Comparison of ENCODE assay signal across 8 cellular contexts in the genomic region with DNA sequence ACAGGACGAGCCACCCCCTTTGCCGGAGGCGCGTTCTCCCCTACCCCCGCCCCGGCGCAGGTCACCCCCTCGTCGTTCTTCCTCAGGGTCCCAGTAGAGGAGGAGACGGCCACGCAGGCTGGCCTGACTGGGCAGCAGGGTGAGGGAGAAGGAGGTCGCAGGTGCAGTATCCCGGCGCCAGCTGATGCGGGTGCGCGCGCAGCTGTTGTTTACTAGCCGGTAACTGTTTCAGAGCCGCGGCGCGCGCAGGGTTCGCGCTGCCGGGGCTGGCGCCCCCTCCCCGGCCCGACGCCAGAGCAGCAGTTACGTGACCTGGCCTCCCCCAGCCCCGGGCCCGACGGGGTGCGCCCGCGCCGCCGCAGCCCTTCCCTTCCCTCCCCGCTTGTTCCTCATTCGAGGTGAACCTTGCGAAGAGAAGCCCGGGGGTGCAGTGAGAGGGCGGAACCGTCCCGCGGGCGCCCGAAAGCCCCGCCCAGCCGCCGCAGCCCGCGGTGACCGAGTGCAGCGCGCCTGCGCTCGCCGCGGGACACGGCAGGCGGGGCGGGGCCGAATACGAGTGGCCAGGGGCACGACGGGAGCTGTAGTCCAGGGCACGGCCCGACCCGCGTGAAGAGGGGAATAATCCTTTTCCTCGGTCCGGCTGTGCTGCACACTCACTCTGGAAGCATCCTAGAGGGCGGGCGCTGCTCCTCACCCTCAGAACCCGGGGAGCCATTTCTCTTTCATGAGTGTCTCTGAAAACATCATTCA. TPM values are rescaled to one million over a fixed set of nuclear protein-coding genes. Genes with fewer than 3 reads are reported as not detected.
DNase-seq lines count a peak whose midpoint lies in the region; ATAC-seq, FAIRE-seq and TF ChIP-seq lines count a peak whose summit lies in the region.

SLC12A6 (minus strand) TSS at position 225 of the 750 bp plus-strand sequence. CDS start 1,101 bp downstream, outside the sequence.

- peaks cover 30% of the 10 kb centered on the region for H3K36me3 ChIP-seq in HUES48 (ENCODE audit: control insufficient read depth, insufficient read depth, low read length)
- H3K36me3 ChIP-seq in OCI-LY3 (replicated peaks; ENCODE audit: low read depth, low read length), result peaks cover 21% of the 10 kb centered on the region
- H3K36me3 ChIP-seq in endothelial cell of umbilical vein (ENCODE audit: control insufficient read depth in 2 of 2, extremely low read depth in 1 of 2, insufficient read depth in 2 of 2, low read length in 2 of 2), result peaks cover 0 to 5% of the 10 kb centered on the region in 2 experiments

- H3K79me2 ChIP-seq in OCI-LY3 (ENCODE audit: low read length) (peaks cover 19% of the 10 kb centered on the region), endothelial cell of umbilical vein (ENCODE audit: control insufficient read depth, insufficient read depth, low read length) (peaks cover 20% of the 10 kb centered on the region)

- FAIRE-seq in endothelial cell of umbilical vein (lab: Jason Lieb, UNC), result no peak

- H3K4me2 ChIP-seq in OCI-LY3 (ENCODE audit: low read length), result peak within 1 kb of the TSS; percentile 91
- peak within 1 kb of the TSS; percentile 77 for H3K4me2 ChIP-seq in endothelial cell of umbilical vein (ENCODE audit: insufficient read depth, low read length)

- CTCF ChIA-PET in endothelial cell of umbilical vein (lab: Charles Lee), result interaction anchor here (0.6 to 2.2 kb wide), 11 partner anchors 9 to 228 kb away, joined by 3 to 10 read pairs (median 4); partner anchors contain the start of genes GOLGA8A, KATNBL1 and LPCAT4

- POLR2A ChIA-PET in endothelial cell of umbilical vein (lab: Charles Lee), result interaction anchor here (1.2 to 1.5 kb wide), 2 partner anchors 8 to 29 kb away, joined by 3 to 6 read pairs; partner anchors contain the start of gene LPCAT4

- H4K20me1 ChIP-seq in OCI-LY3 (ENCODE audit: insufficient read depth, low read length) (no peaks in the 10 kb centered on the region), endothelial cell of umbilical vein (replicated peaks; ENCODE audit: control insufficient read depth, extremely low read depth, insufficient read depth, low read length) (no peaks in the 10 kb centered on the region)

- DNase-seq in Caki2 (ENCODE audit: low read depth), result peak; percentile 83
- DNase-seq in activated T-cell treated with anti-CD3 and anti-CD28 coated beads for 1 hour (ENCODE audit: low read depth), result peak; percentile 86
- peak; percentile 92 for DNase-seq in endothelial cell of umbilical vein (ENCODE audit: low read depth, low spot score)
- peak; percentile 86 to 95 for DNase-seq in stimulated activated CD8-positive, alpha-beta memory T cell treated with anti-CD3 and anti-CD28 coated beads, Interleukin-2, amount 100 ng/mL, for 48 hours (ENCODE audit: low read depth in 2 of 2)

- TF ChIP-seq CTCF in OCI-LY3 (IDR thresholded peaks at IDR 0.05; ENCODE audit: low read depth, low read length) (no peak), endothelial cell of umbilical vein (IDR thresholded peaks at IDR 0.05; ENCODE audit: extremely low read depth in 1 of 2, insufficient read depth in 1 of 2, low read depth in 1 of 2, low read length in 2 of 2) (no peak)

- BruUV-seq in endothelial cell of umbilical vein (replicated peaks; lab: Mats Ljungman, UMichigan), result no TSS peak

- H3K9me3 ChIP-seq in HUES48 (ENCODE audit: control insufficient read depth, insufficient read depth, low read length) (no peaks in the 10 kb centered on the region), OCI-LY3 (ENCODE audit: insufficient read depth, low read length) (no peaks in the 10 kb centered on the region), endothelial cell of umbilical vein (replicated peaks; ENCODE audit: control insufficient read depth, insufficient read depth, low read length) (no peaks in the 10 kb centered on the region), mononuclear cell (ENCODE audit: low read depth, low read length) (no peaks in the 10 kb centered on the region)

- peak within 1 kb of the TSS; percentile 79 for H2AFZ ChIP-seq in OCI-LY3 (ENCODE audit: low read depth, low read length)
- peak within 1 kb of the TSS; percentile 67 for H2AFZ ChIP-seq in endothelial cell of umbilical vein (ENCODE audit: low read depth, low read length)

- H3K9ac ChIP-seq in HUES48 (ENCODE audit: low read depth, low read length), result peak within 1 kb of the TSS; percentile 84; the same call in 1 of the 2 replicates
- peak within 1 kb of the TSS; percentile 72 for H3K9ac ChIP-seq in OCI-LY3 (ENCODE audit: low read length)
- peak within 1 kb of the TSS; percentile 69 for H3K9ac ChIP-seq in endothelial cell of umbilical vein (replicated peaks; ENCODE audit: extremely low read depth, insufficient read depth, low read length)

- ATAC-seq in GM21390 (IDR thresholded peaks at IDR 0.05; ENCODE audit: unreplicated experiment), result peak; percentile 59

- H3K9me1 ChIP-seq in endothelial cell of umbilical vein (replicated peaks; ENCODE audit: control insufficient read depth, extremely low read depth, insufficient read depth, low read length), result no peaks in the 10 kb centered on the region

- in situ Hi-C loops in Caki2 (cut with HindIII; ENCODE audit: low pct_unique_long_range_greater_than_20kb, low sequenced_read_pairs), result no loop called here

- H3K27ac ChIP-seq in HUES48 (ENCODE audit: low read depth, low read length) (peak within 1 kb of the TSS; percentile 96), OCI-LY3 (ENCODE audit: low read length) (peak within 1 kb of the TSS; percentile 38), endothelial cell of umbilical vein (ENCODE audit: insufficient read depth, low read depth, low read length) (peak within 1 kb of the TSS; percentile 71)

- intact Hi-C loops in endothelial cell of umbilical vein (cut with micrococcal nuclease), result loop anchor here (1.0 kb wide), 2 partner anchors 113 to 236 kb away; partner anchors contain the start of gene EMC7

- H3K4me1 ChIP-seq in HUES48 (ENCODE audit: control insufficient read depth, insufficient read depth, low read length) (no peaks in the 10 kb centered on the region), OCI-LY3 (ENCODE audit: low read length) (peaks cover 36% of the 10 kb centered on the region), endothelial cell of umbilical vein (ENCODE audit: control insufficient read depth, extremely low read depth, insufficient read depth, low read length) (peaks cover 43% of the 10 kb centered on the region), mononuclear cell (ENCODE audit: insufficient read depth, low read length) (peaks cover 66% of the 10 kb centered on the region)

- dilution Hi-C loops in endothelial cell of umbilical vein (cut with MboI; ENCODE audit: extremely low pct_ligation_motif_present, low sequenced_read_pairs), result no loop called here

- H3K27me3 ChIP-seq in HUES48 (ENCODE audit: control insufficient read depth, insufficient read depth, low read length) (no peaks in the 10 kb centered on the region), OCI-LY3 (ENCODE audit: low read depth, low read length) (no peaks in the 10 kb centered on the region), endothelial cell of umbilical vein (ENCODE audit: control insufficient read depth in 2 of 2, insufficient read depth in 2 of 2, low read length in 2 of 2) (no peaks in the 10 kb centered on the region), mononuclear cell (ENCODE audit: insufficient read depth, low read length) (no peaks in the 10 kb centered on the region)

- peak; percentile 56 for TF ChIP-seq POLR2A in endothelial cell of umbilical vein (IDR thresholded peaks at IDR 0.05; ENCODE audit: low read depth, low read length)

- peak within 1 kb of the TSS; percentile 89 for H3K4me3 ChIP-seq in HUES48 (ENCODE audit: low read depth, low read length)
- peak within 1 kb of the TSS; percentile 88 for H3K4me3 ChIP-seq in OCI-LY3 (ENCODE audit: low read length)
- peak within 1 kb of the TSS; percentile 54 to 83 (median 61) for H3K4me3 ChIP-seq in endothelial cell of umbilical vein (replicated peaks in 1 of 3; ENCODE audit: insufficient read depth in 1 of 3, low read depth in 1 of 3, low read length in 3 of 3)
- H3K4me3 ChIP-seq in mononuclear cell (ENCODE audit: low read length), result peak within 1 kb of the TSS; percentile 92

TF ChIP-seq in endothelial cell of umbilical vein, 7 proteins besides CTCF, POLR2A, EP300 and RAD21:
- TF ChIP-seq FOS (IDR thresholded peaks at IDR 0.05; ENCODE audit: borderline replicate concordance, insufficient read depth, low read length), result no peak
- TF ChIP-seq POLR2AphosphoS5 (IDR thresholded peaks at IDR 0.05; ENCODE audit: insufficient read depth, low read depth, low read length), result peak; percentile 88
- TF ChIP-seq MYC (IDR thresholded peaks at IDR 0.05; ENCODE audit: low read depth, low read length), result no peak
- no peak for TF ChIP-seq JUN (IDR thresholded peaks at IDR 0.05; ENCODE audit: borderline replicate concordance, insufficient read depth, insufficient read length, low read depth)

RNA-seq across cellular contexts. Expression of gene SLC12A6, which starts in this region (rescaled TPM):
- 0.29 and 0.71 TPM in 2 replicates for total RNA-seq in Caki2 (2014; rRNA removed; shearing (Covaris generic); ENCODE audit: low replicate concordance)
- total RNA-seq in endothelial cell of umbilical vein (27.1 and 29.4 TPM in 2 replicates), mononuclear cell (87.5 TPM)
- polyA plus RNA-seq in endothelial cell of umbilical vein, result 17.6 and 21.4 TPM in 2 replicates
- 10.9 and 12.7 TPM in 2 replicates for polyA plus RNA-seq in endothelial cell of umbilical vein (2011; cell fraction: cytosol; rRNA removed)
- polyA plus RNA-seq in endothelial cell of umbilical vein (2011; cell fraction: nucleus; rRNA removed), result 68.8 and 75.0 TPM in 2 replicates
- polyA plus RNA-seq in endothelial cell of umbilical vein (2012), result 12.7 and 15.2 TPM in 2 replicates
- 89.1 and 94.6 TPM in 2 replicates for polyA minus RNA-seq in endothelial cell of umbilical vein
- polyA minus RNA-seq in endothelial cell of umbilical vein (2011; cell fraction: cytosol; rRNA and poly(A)+ RNA removed), result 18.1 TPM
- polyA minus RNA-seq in endothelial cell of umbilical vein (2011; cell fraction: nucleus; rRNA and poly(A)+ RNA removed), result 73.6 and 106 TPM in 2 replicates

Comparison
In these comparisons a context has a peak if more than half of its experiments do, and no peak if none do; other contexts are left out.
1. Peak in every context shown above with its lines: DNase-seq, ATAC-seq, H3K4me3 ChIP-seq and H3K27ac ChIP-seq.
2. RNA of gene SLC12A6 (total RNA-seq): 87.5 TPM in mononuclear cell (single experiment) and 27.1 to 29.4 TPM in endothelial cell of umbilical vein; 0.29 to 0.71 TPM in Caki2; every median in the first group is over 10 times any median in the second.
3. Peak in DNase-seq in Caki2; RNA of the gene not detected or under 1 TPM.
4. H3K27ac ChIP-seq: peak in every context shown above with its lines; median percentile 96 in HUES48; 71 in endothelial cell of umbilical vein; 38 in OCI-LY3.